2 cellular contexts compared by ENCODE assay signal in genomic region chr5:2889946-2890475, GRCh38.
TF ChIP-seq lines count a peak whose summit lies in the region.

No MANE protein-coding gene starts in this region.

TF ChIP-seq in H1, 55 proteins besides CTCF, POLR2A, EP300 and RAD21:
- TF ChIP-seq TBP (IDR thresholded peaks at IDR 0.05; ENCODE audit: low read depth, low read length) (no peak), GTF2F1 (IDR thresholded peaks at IDR 0.05; ENCODE audit: borderline replicate concordance, low read depth, low read length) (no peak), TAF7 (optimal IDR thresholded peaks at IDR 0.05; ENCODE audit: borderline replicate concordance, low read depth, low read length) (no peak), SIX5 (IDR thresholded peaks at IDR 0.05; ENCODE audit: low read depth, low read length) (no peak), JUND (IDR thresholded peaks at IDR 0.05; ENCODE audit: low read length) (no peak), CHD2 (IDR thresholded peaks at IDR 0.05; ENCODE audit: low read length) (no peak), KDM1A (IDR thresholded peaks at IDR 0.05; ENCODE audit: borderline replicate concordance, low read length) (no peak), SAP30 (IDR thresholded peaks at IDR 0.05; ENCODE audit: insufficient read depth, insufficient replicate concordance, low read length) (no peak)

TF ChIP-seq in GM12891, 5 proteins besides CTCF, POLR2A, EP300 and RAD21:
- TF ChIP-seq SPI1 (IDR thresholded peaks at IDR 0.05; ENCODE audit: low read depth, low read length) (no peak), POLR2AphosphoS5 (IDR thresholded peaks at IDR 0.05; ENCODE audit: low read depth, low read length) (no peak), TAF1 (IDR thresholded peaks at IDR 0.05; ENCODE audit: low read depth, low read length) (no peak), PAX5 (IDR thresholded peaks at IDR 0.05; ENCODE audit: insufficient read depth, low read length, severe bottlenecking) (no peak), POU2F2 (IDR thresholded peaks at IDR 0.05; ENCODE audit: low read depth, low read length) (no peak)
